Comparison of ENCODE assay signal across 1 cellular context in the genomic region with DNA sequence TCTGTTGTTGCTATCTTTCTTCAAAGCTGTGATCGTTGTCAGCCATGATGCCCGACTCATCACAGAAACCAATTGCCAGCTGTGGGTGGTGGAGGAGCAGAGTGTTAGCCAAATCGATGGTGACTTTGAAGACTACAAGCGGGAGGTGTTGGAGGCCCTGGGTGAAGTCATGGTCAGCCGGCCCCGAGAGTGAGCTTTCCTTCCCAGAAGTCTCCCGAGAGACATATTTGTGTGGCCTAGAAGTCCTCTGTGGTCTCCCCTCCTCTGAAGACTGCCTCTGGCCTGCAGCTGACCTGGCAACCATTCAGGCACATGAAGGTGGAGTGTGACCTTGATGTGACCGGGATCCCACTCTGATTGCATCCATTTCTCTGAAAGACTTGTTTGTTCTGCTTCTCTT.
TF ChIP-seq lines count a peak whose summit lies in the region.

No MANE protein-coding gene starts in this region.

TF ChIP-seq in HCT116, 20 proteins besides CTCF, POLR2A, EP300 and RAD21:
- TF ChIP-seq ATF3 (IDR thresholded peaks at IDR 0.05) (no peak), SIN3A (IDR thresholded peaks at IDR 0.05; ENCODE audit: low read depth) (no peak), YY1 (IDR thresholded peaks at IDR 0.05; ENCODE audit: extremely low read depth, insufficient replicate concordance, low read depth, low read length) (no peak), SRF (IDR thresholded peaks at IDR 0.05; ENCODE audit: low read depth) (no peak), EZH2 (IDR thresholded peaks at IDR 0.05) (no peak), ZNF274 (IDR thresholded peaks at IDR 0.05; ENCODE audit: low read depth, low read length) (no peak), CBX3 (IDR thresholded peaks at IDR 0.05; ENCODE audit: low read depth) (no peak), REST (IDR thresholded peaks at IDR 0.05; ENCODE audit: low read depth) (no peak), CEBPB (IDR thresholded peaks at IDR 0.05; ENCODE audit: low read depth) (no peak), FOSL1 (IDR thresholded peaks at IDR 0.05; ENCODE audit: low read depth) (no peak), MAX (IDR thresholded peaks at IDR 0.05) (no peak), JUND (IDR thresholded peaks at IDR 0.05) (no peak), POLR2AphosphoS5 (IDR thresholded peaks at IDR 0.05; ENCODE audit: low read depth, low read length) (no peak), ZFX (IDR thresholded peaks at IDR 0.05) (no peak), EGR1 (IDR thresholded peaks at IDR 0.05; ENCODE audit: low read depth) (no peak)
- TF ChIP-seq, protein P1, sequence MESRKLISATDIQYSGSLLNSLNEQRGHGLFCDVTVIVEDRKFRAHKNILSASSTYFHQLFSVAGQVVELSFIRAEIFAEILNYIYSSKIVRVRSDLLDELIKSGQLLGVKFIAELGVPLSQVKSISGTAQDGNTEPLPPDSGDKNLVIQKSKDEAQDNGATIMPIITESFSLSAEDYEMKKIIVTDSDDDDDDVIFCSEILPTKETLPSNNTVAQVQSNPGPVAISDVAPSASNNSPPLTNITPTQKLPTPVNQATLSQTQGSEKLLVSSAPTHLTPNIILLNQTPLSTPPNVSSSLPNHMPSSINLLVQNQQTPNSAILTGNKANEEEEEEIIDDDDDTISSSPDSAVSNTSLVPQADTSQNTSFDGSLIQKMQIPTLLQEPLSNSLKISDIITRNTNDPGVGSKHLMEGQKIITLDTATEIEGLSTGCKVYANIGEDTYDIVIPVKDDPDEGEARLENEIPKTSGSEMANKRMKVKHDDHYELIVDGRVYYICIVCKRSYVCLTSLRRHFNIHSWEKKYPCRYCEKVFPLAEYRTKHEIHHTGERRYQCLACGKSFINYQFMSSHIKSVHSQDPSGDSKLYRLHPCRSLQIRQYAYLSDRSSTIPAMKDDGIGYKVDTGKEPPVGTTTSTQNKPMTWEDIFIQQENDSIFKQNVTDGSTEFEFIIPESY (IDR thresholded peaks at IDR 0.05; ENCODE audit: extremely low read depth, insufficient replicate concordance, low read length), result no peak
